1 cellular context compared by ENCODE assay signal in the genomic region with DNA sequence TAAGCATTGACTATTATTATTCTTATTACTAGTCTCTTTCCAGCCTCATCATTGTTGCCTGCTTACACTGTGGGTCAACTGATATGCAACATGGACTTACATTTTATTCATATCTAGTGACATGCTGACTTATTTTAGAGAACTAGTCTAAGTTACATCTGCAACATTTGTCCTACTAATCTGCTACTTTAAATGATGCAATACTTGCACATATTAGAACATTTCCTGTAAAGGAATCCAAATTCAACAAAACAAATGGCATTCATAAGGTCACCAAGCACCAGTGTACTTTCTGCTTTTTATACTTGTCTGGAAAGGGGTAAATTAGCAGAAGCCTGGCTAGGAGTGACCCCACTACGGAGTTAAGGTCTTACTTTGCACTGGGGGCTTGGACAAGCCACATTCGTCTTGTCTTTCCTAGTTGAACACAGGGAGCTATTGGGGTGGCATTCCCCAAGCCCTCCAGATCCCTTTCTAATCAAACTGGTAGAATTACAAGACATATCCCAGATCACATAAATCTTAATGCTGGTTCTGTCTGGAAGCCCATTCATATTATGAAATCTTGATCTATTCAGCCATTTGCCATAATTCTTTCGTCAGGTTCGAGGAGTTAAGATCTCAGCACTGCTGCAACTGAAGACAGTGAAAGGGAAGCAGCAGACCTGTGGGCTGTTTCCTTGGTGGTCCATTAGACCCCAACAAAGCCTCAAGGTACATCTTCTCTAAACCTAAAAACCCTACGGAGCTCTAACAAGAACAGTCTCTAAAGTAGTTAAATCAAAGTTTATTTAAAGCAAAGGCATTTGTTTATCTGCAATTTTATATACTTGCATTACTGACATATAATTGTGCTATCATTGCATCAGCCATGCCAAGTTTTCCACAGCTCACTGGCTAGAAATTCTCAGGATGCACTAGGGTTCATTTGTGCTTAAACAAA.
TF ChIP-seq lines count a peak whose summit lies in the region.

No MANE protein-coding gene starts in this region.

TF ChIP-seq in K562, 482 proteins besides CTCF, POLR2A, EP300 and RAD21 (continued from another document and continues in another):
- TF ChIP-seq USF1 (CRISPR knock-in tag; IDR thresholded peaks at IDR 0.05), result no peak
- TF ChIP-seq ATF4 (CRISPR knock-in tag; IDR thresholded peaks at IDR 0.05), result peak; percentile 98
- TF ChIP-seq RNF2 (IDR thresholded peaks at IDR 0.05), result no peak
- TF ChIP-seq NR4A1 (CRISPR knock-in tag; IDR thresholded peaks at IDR 0.05), result no peak
- TF ChIP-seq NR4A1 (tag; IDR thresholded peaks at IDR 0.05), result peak; percentile 58
- TF ChIP-seq KLF6 (CRISPR knock-in tag; IDR thresholded peaks at IDR 0.05; ENCODE audit: borderline replicate concordance), result peak; percentile 64; the same call in 1 of the 2 replicates
- TF ChIP-seq GABPB1 (CRISPR knock-in tag; IDR thresholded peaks at IDR 0.05), result no peak
- no peak for TF ChIP-seq GATAD2A (IDR thresholded peaks at IDR 0.05)
- TF ChIP-seq NCOA6 (IDR thresholded peaks at IDR 0.05), result no peak
- TF ChIP-seq FOXK2 (conservative IDR thresholded peaks at IDR 0.05 in 1 of 2, IDR thresholded peaks at IDR 0.05 in 1 of 2; ENCODE audit: low read depth in 2 of 2), result no peak
- no peak for TF ChIP-seq ZFPM2 (CRISPR knock-in tag; IDR thresholded peaks at IDR 0.05)
- no peak for TF ChIP-seq GATAD2B (IDR thresholded peaks at IDR 0.05; ENCODE audit: borderline replicate concordance)
- no peak for TF ChIP-seq ZNF274 (IDR thresholded peaks at IDR 0.05; ENCODE audit: borderline replicate concordance, low read depth, low read length)
- TF ChIP-seq PTRF (tag; IDR thresholded peaks at IDR 0.05), result no peak; the same call in 1 of the 2 replicates
- TF ChIP-seq, protein P1, sequence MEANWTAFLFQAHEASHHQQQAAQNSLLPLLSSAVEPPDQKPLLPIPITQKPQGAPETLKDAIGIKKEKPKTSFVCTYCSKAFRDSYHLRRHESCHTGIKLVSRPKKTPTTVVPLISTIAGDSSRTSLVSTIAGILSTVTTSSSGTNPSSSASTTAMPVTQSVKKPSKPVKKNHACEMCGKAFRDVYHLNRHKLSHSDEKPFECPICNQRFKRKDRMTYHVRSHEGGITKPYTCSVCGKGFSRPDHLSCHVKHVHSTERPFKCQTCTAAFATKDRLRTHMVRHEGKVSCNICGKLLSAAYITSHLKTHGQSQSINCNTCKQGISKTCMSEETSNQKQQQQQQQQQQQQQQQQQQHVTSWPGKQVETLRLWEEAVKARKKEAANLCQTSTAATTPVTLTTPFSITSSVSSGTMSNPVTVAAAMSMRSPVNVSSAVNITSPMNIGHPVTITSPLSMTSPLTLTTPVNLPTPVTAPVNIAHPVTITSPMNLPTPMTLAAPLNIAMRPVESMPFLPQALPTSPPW (CRISPR knock-in tag; IDR thresholded peaks at IDR 0.05), result no peak
- no peak for TF ChIP-seq TCF3 (CRISPR knock-in tag; IDR thresholded peaks at IDR 0.05)
- TF ChIP-seq NONO (IDR thresholded peaks at IDR 0.05; ENCODE audit: low read depth in 2 of 2, low read length in 1 of 2), result no peak
- no peak for TF ChIP-seq ZFP1 (CRISPR knock-in tag; IDR thresholded peaks at IDR 0.05)
- TF ChIP-seq, protein P2, sequence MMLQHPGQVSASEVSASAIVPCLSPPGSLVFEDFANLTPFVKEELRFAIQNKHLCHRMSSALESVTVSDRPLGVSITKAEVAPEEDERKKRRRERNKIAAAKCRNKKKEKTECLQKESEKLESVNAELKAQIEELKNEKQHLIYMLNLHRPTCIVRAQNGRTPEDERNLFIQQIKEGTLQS (IDR thresholded peaks at IDR 0.05), result peak; percentile 98
- TF ChIP-seq, protein P2 (CRISPR knock-in tag; conservative IDR thresholded peaks at IDR 0.05), result no peak
- TF ChIP-seq DEAF1 (CRISPR knock-in tag; IDR thresholded peaks at IDR 0.05), result no peak
- TF ChIP-seq PRPF4 (IDR thresholded peaks at IDR 0.05; ENCODE audit: insufficient read depth, low read depth, low read length, poor library complexity, severe bottlenecking), result no peak
- TF ChIP-seq, protein P3, sequence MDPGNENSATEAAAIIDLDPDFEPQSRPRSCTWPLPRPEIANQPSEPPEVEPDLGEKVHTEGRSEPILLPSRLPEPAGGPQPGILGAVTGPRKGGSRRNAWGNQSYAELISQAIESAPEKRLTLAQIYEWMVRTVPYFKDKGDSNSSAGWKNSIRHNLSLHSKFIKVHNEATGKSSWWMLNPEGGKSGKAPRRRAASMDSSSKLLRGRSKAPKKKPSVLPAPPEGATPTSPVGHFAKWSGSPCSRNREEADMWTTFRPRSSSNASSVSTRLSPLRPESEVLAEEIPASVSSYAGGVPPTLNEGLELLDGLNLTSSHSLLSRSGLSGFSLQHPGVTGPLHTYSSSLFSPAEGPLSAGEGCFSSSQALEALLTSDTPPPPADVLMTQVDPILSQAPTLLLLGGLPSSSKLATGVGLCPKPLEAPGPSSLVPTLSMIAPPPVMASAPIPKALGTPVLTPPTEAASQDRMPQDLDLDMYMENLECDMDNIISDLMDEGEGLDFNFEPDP (CRISPR knock-in tag; IDR thresholded peaks at IDR 0.05), result no peak
- no peak for TF ChIP-seq PCBP1 (IDR thresholded peaks at IDR 0.05; ENCODE audit: low read depth, low read length, poor library complexity, severe bottlenecking)
- TF ChIP-seq MEF2D (tag; conservative IDR thresholded peaks at IDR 0.05; ENCODE audit: low read depth), result peak; percentile 45; the same call in 1 of the 2 replicates
- TF ChIP-seq PHF21A (IDR thresholded peaks at IDR 0.05; ENCODE audit: borderline replicate concordance, low read depth), result no peak
- TF ChIP-seq, protein P4, sequence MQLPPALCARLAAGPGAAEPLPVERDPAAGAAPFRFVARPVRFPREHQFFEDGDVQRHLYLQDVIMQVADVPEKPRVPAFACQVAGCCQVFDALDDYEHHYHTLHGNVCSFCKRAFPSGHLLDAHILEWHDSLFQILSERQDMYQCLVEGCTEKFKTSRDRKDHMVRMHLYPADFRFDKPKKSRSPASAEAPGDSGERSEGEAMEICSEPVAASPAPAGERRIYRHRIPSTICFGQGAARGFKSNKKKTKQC (CRISPR knock-in tag; IDR thresholded peaks at IDR 0.05), result no peak
- no peak for TF ChIP-seq ERF (CRISPR knock-in tag; IDR thresholded peaks at IDR 0.05)
- TF ChIP-seq, protein P5, sequence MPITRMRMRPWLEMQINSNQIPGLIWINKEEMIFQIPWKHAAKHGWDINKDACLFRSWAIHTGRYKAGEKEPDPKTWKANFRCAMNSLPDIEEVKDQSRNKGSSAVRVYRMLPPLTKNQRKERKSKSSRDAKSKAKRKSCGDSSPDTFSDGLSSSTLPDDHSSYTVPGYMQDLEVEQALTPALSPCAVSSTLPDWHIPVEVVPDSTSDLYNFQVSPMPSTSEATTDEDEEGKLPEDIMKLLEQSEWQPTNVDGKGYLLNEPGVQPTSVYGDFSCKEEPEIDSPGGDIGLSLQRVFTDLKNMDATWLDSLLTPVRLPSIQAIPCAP (CRISPR knock-in tag; IDR thresholded peaks at IDR 0.05; ENCODE audit: borderline replicate concordance), result no peak
- no peak for TF ChIP-seq MNT (conservative IDR thresholded peaks at IDR 0.05)
- TF ChIP-seq ZSCAN29 (IDR thresholded peaks at IDR 0.05), result no peak
- TF ChIP-seq MCM7 (IDR thresholded peaks at IDR 0.05), result no peak
- peak; percentile 99 for TF ChIP-seq ZSCAN32 (CRISPR knock-in tag; IDR thresholded peaks at IDR 0.05)
- no peak for TF ChIP-seq PPARD (CRISPR knock-in tag; IDR thresholded peaks at IDR 0.05)
- TF ChIP-seq, protein P6, sequence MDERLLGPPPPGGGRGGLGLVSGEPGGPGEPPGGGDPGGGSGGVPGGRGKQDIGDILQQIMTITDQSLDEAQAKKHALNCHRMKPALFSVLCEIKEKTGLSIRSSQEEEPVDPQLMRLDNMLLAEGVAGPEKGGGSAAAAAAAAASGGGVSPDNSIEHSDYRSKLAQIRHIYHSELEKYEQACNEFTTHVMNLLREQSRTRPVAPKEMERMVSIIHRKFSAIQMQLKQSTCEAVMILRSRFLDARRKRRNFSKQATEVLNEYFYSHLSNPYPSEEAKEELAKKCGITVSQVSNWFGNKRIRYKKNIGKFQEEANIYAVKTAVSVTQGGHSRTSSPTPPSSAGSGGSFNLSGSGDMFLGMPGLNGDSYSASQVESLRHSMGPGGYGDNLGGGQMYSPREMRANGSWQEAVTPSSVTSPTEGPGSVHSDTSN (CRISPR knock-in tag; IDR thresholded peaks at IDR 0.05; ENCODE audit: low read depth), result no peak
- TF ChIP-seq, protein P6 (tag; conservative IDR thresholded peaks at IDR 0.05; ENCODE audit: low read depth), result peak; percentile 76
- no peak for TF ChIP-seq NELFE (IDR thresholded peaks at IDR 0.05; ENCODE audit: insufficient read depth, insufficient read length)
- TF ChIP-seq ILK (tag; IDR thresholded peaks at IDR 0.05; ENCODE audit: borderline replicate concordance, low read depth), result 0 out of 2 replicates have a peak, but pooled peaks have one; percentile 16
- 0 out of 2 replicates have a peak, but pooled peaks have one; percentile 27 for TF ChIP-seq HDAC8 (tag; IDR thresholded peaks at IDR 0.05)
- TF ChIP-seq WHSC1 (IDR thresholded peaks at IDR 0.05; ENCODE audit: low read length), result no peak
- no peak for TF ChIP-seq HIVEP1 (CRISPR knock-in tag; IDR thresholded peaks at IDR 0.05)
- no peak for TF ChIP-seq RBM34 (IDR thresholded peaks at IDR 0.05; ENCODE audit: borderline replicate concordance, insufficient read depth, low read length)
- no peak for TF ChIP-seq ATF2 (CRISPR knock-in tag; IDR thresholded peaks at IDR 0.05)
- no peak for TF ChIP-seq NR2C2 (CRISPR knock-in tag; IDR thresholded peaks at IDR 0.05)
- TF ChIP-seq NR2C2 (tag; IDR thresholded peaks at IDR 0.05), result peak; percentile 65
- no peak for TF ChIP-seq ZNF431 (CRISPR knock-in tag; IDR thresholded peaks at IDR 0.05)
- TF ChIP-seq, protein P7, sequence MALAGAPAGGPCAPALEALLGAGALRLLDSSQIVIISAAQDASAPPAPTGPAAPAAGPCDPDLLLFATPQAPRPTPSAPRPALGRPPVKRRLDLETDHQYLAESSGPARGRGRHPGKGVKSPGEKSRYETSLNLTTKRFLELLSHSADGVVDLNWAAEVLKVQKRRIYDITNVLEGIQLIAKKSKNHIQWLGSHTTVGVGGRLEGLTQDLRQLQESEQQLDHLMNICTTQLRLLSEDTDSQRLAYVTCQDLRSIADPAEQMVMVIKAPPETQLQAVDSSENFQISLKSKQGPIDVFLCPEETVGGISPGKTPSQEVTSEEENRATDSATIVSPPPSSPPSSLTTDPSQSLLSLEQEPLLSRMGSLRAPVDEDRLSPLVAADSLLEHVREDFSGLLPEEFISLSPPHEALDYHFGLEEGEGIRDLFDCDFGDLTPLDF (CRISPR knock-in tag; IDR thresholded peaks at IDR 0.05), result no peak
- no peak for TF ChIP-seq ZNF780A (CRISPR knock-in tag; IDR thresholded peaks at IDR 0.05)
- TF ChIP-seq FOXA1 (IDR thresholded peaks at IDR 0.05; ENCODE audit: borderline replicate concordance), result no peak
- TF ChIP-seq ZNF253 (CRISPR knock-in tag; conservative IDR thresholded peaks at IDR 0.05), result no peak
